In genomic region chr1:183783342-183783741, GRCh38 we compare ENCODE assay signal across 25 cellular contexts. TPM values are rescaled to one million over a fixed set of nuclear protein-coding genes. Genes with fewer than 3 reads are reported as not detected.
DNase-seq lines count a peak whose midpoint lies in the region; TF ChIP-seq lines count a peak whose summit lies in the region.
"Had no signal": no experiment of that assay in that cellular context is flagged by ENCODE, and none has a peak within 500 bp of the region (broad histone marks: within the 10 kb centered on the region; RNA-seq: fewer than 3 reads in every experiment).

No MANE protein-coding gene starts in this region.

- CTCF ChIA-PET in Calu3 (lab: Charles Lee) = interaction anchor here (1.0 kb wide), 1 partner anchor 60 kb away, joined by 3 read pairs; no protein-coding TSS in a partner anchor

- H3K4me2 ChIP-seq in Karpas-422 (ENCODE audit: low read depth, low read length, poor library complexity, severe bottlenecking) = no peak overlapping the region
- H3K4me2 ChIP-seq: PC-9 had no signal

- H3K27me3 Mint-ChIP-seq in Calu3 (ENCODE audit: unreplicated experiment) = no peaks in the 10 kb centered on the region
- H3K27me3 Mint-ChIP-seq: activated T-helper 17 cell treated with anti-CD3 and anti-CD28 coated beads, Interleukin-2, amount 50 U/mL, for 72 hours; central memory CD8-positive, alpha-beta T cell; naive thymus-derived CD4-positive, alpha-beta T cell; stimulated activated naive CD8-positive, alpha-beta T cell treated with anti-CD3 and anti-CD28 coated beads, Interleukin-15, Interleukin-2, amounts not matched to agents 100 ng/mL and 50 ng/mL, for 24 hours; type B pancreatic cell had no signal

- DNase-seq in GM03348 (ENCODE audit: low spot score) (peak; percentile 19), NCI-H69 (lab: John Stamatoyannopoulos, UW) (peak; percentile 41), epithelial cell of esophagus (ENCODE audit: low read depth) (peak; percentile 35), renal cortical epithelial cell (ENCODE audit: low read depth) (peak; percentile 65), Karpas-422 (no peak), NOMO-1 treated with dmso at 0.1 percent for 144 hours (lab: John Stamatoyannopoulos, UW; ENCODE audit: unreplicated experiment) (no peak), Calu3 (no peak)
- no peak for DNase-seq in activated CD8-positive, alpha-beta memory T cell treated with anti-CD3 and anti-CD28 coated beads, Interleukin-2, amount 50 U/mL, for 48 hours
- DNase-seq: BE2C; effector CD4-positive, alpha-beta T cell; esophagus squamous epithelium; GDM1; heart right ventricle; MG63; naive thymus-derived CD4-positive, alpha-beta T cell; NCI-H1436 treated with DMSO at 0.1 percent for 48 hours; NCI-H748 treated with DMSO at 0.1 percent for 48 hours; pancreas; PC-9; stimulated activated CD4-positive, alpha-beta T cell treated with anti-CD3 and anti-CD28 coated beads, Interleukin-2, amount 100 ng/mL, for 48 hours had no signal

- no peak overlapping the region for H3K4me3 ChIP-seq in epithelial cell of esophagus (ENCODE audit: low read length)
- no peak overlapping the region for H3K4me3 ChIP-seq in Karpas-422 (ENCODE audit: low read length)
- H3K4me3 ChIP-seq: esophagus squamous epithelium, heart right ventricle, MG63, pancreas, PC-9, SJSA1 had no signal

- no peak overlapping the region for H3K4me3 Mint-ChIP-seq in Calu3 (ENCODE audit: low read depth, unreplicated experiment)
- H3K4me3 Mint-ChIP-seq: activated T-helper 17 cell treated with anti-CD3 and anti-CD28 coated beads, Interleukin-2, amount 50 U/mL, for 72 hours; central memory CD8-positive, alpha-beta T cell; naive thymus-derived CD4-positive, alpha-beta T cell; stimulated activated naive CD8-positive, alpha-beta T cell treated with anti-CD3 and anti-CD28 coated beads, Interleukin-15, Interleukin-2, amounts not matched to agents 100 ng/mL and 50 ng/mL, for 24 hours; type B pancreatic cell had no signal

- H3K36me3 ChIP-seq in Karpas-422 (ENCODE audit: insufficient read depth, low read length) = no peaks in the 10 kb centered on the region
- H3K36me3 ChIP-seq: BE2C, esophagus squamous epithelium, heart right ventricle, MG63, pancreas, SJSA1 had no signal

- no TSS peak for BruUV-seq in Calu3 (replicated peaks; lab: Mats Ljungman, UMichigan)

- no peak overlapping the region for H2AFZ ChIP-seq in Karpas-422 (ENCODE audit: low read length)
- H2AFZ ChIP-seq: PC-9 had no signal

- H3K27ac ChIP-seq in Karpas-422 (ENCODE audit: low read length) = no peak overlapping the region
- H3K27ac ChIP-seq: esophagus squamous epithelium, PC-9, SJSA1 had no signal

- no peaks in the 10 kb centered on the region for H3K4me1 ChIP-seq in Karpas-422 (ENCODE audit: low read length)
- H3K4me1 ChIP-seq: pancreas, SJSA1 had no signal

- TF ChIP-seq CTCF in epithelial cell of esophagus (IDR thresholded peaks at IDR 0.05; ENCODE audit: insufficient read depth, low read depth, low read length, missing control alignments) = no peak
- TF ChIP-seq CTCF in Calu3 (IDR thresholded peaks at IDR 0.05; ENCODE audit: unreplicated experiment) = no peak

- no peaks in the 10 kb centered on the region for H3K9me2 ChIP-seq in Karpas-422 (replicated peaks; ENCODE audit: insufficient read depth, low read length)

- H4K20me1 ChIP-seq in Karpas-422 (ENCODE audit: insufficient read depth, low read depth, low read length) = no peaks in the 10 kb centered on the region

- H3K9me3 ChIP-seq in Karpas-422 (ENCODE audit: low read length) = no peaks in the 10 kb centered on the region
- H3K9me3 ChIP-seq: BE2C, esophagus squamous epithelium, heart right ventricle, MG63, pancreas, SJSA1 had no signal

- intact Hi-C loops in Calu3 (cut with micrococcal nuclease; ENCODE audit: unreplicated experiment) = no loop called here

- no peak overlapping the region for H3K9ac ChIP-seq in Karpas-422 (ENCODE audit: low read length)

- no peaks in the 10 kb centered on the region for H3K9me3 Mint-ChIP-seq in Calu3 (ENCODE audit: low read depth, unreplicated experiment)
- H3K9me3 Mint-ChIP-seq: activated T-helper 17 cell treated with anti-CD3 and anti-CD28 coated beads, Interleukin-2, amount 50 U/mL, for 72 hours; central memory CD8-positive, alpha-beta T cell; stimulated activated naive CD8-positive, alpha-beta T cell treated with anti-CD3 and anti-CD28 coated beads, Interleukin-15, Interleukin-2, amounts not matched to agents 100 ng/mL and 50 ng/mL, for 24 hours; type B pancreatic cell had no signal

- H3K36me3 Mint-ChIP-seq in Calu3 (ENCODE audit: insufficient read depth, unreplicated experiment) = no peaks in the 10 kb centered on the region
- H3K36me3 Mint-ChIP-seq: type B pancreatic cell had no signal

- no peaks in the 10 kb centered on the region for H3K27me3 ChIP-seq in Karpas-422 (ENCODE audit: low read length)
- H3K27me3 ChIP-seq: BE2C, esophagus squamous epithelium, heart right ventricle, MG63, pancreas, SJSA1 had no signal

- H3K27ac Mint-ChIP-seq in Calu3 (ENCODE audit: unreplicated experiment) = no peak overlapping the region
- H3K27ac Mint-ChIP-seq: activated T-helper 17 cell treated with anti-CD3 and anti-CD28 coated beads, Interleukin-2, amount 50 U/mL, for 72 hours; naive thymus-derived CD4-positive, alpha-beta T cell; stimulated activated naive CD8-positive, alpha-beta T cell treated with anti-CD3 and anti-CD28 coated beads, Interleukin-15, Interleukin-2, amounts not matched to agents 100 ng/mL and 50 ng/mL, for 24 hours; type B pancreatic cell had no signal

- H3K4me1 Mint-ChIP-seq in Calu3 (ENCODE audit: low read depth, unreplicated experiment) = peaks cover 10% of the 10 kb centered on the region
- H3K4me1 Mint-ChIP-seq: central memory CD8-positive, alpha-beta T cell had no signal

- H3K79me2 ChIP-seq in Karpas-422 (ENCODE audit: low read length) = no peaks in the 10 kb centered on the region

RNA-seq across cellular contexts. Expression of gene RGL1, which starts 21.6 kb away (rescaled TPM):
- total RNA-seq in renal cortical epithelial cell (3.1 and 5.9 TPM in 2 replicates), Calu3 (2022) (2.7 and 4.8 TPM in 2 replicates)
- total RNA-seq in Karpas-422 (2014; rRNA removed; shearing (Covaris generic); ENCODE audit: low replicate concordance) = 1.0 TPM in 2 replicates

Comparison
In these comparisons a context has a peak if more than half of its experiments do, and no peak if none do; other contexts are left out.
1. DNase-seq: peak in GM03348 (single experiment), NCI-H69 (single experiment), epithelial cell of esophagus (single experiment) and renal cortical epithelial cell (single experiment); none in Karpas-422 (single experiment), activated CD8-positive, alpha-beta memory T cell treated with anti-CD3 and anti-CD28 coated beads, Interleukin-2, amount 50 U/mL, for 48 hours (single experiment), NOMO-1 treated with dmso at 0.1 percent for 144 hours (single experiment) and Calu3 (single experiment).